In genomic region chr2:127324635-127325034, GRCh38 we compare ENCODE assay signal across 2 cellular contexts.
TF ChIP-seq lines count a peak whose summit lies in the region.

No MANE protein-coding gene starts in this region.

TF ChIP-seq in HCT116, 20 proteins besides CTCF, POLR2A, EP300 and RAD21 (continued from another document):
- TF ChIP-seq ZBTB33 (IDR thresholded peaks at IDR 0.05; ENCODE audit: extremely low read depth, insufficient replicate concordance, low read length), result no peak
- no peak for TF ChIP-seq ZNF274 (IDR thresholded peaks at IDR 0.05; ENCODE audit: low read depth, low read length)
- TF ChIP-seq TCF7L2 (IDR thresholded peaks at IDR 0.05; ENCODE audit: borderline replicate concordance, extremely low read depth, insufficient read depth, insufficient read length), result no peak

TF ChIP-seq in SK-N-SH, 30 proteins besides CTCF, POLR2A, EP300 and RAD21 (continued from another document):
- TF ChIP-seq ZBTB33 (IDR thresholded peaks at IDR 0.05; ENCODE audit: borderline replicate concordance, low read depth), result no peak
